16 cellular contexts compared by ENCODE assay signal in genomic region chr4:86376850-86377249, GRCh38. TPM values are rescaled to one million over a fixed set of nuclear protein-coding genes. Genes with fewer than 3 reads are reported as not detected.
A peak's percentile ranks its signal among the peaks of the same experiment; 100 is the strongest.
DNase-seq lines count a peak whose midpoint lies in the region; TF ChIP-seq lines count a peak whose summit lies in the region.
"Had no signal": no experiment of that assay in that cellular context is flagged by ENCODE, and none has a peak within 500 bp of the region (broad histone marks: within the 10 kb centered on the region; RNA-seq: fewer than 3 reads in every experiment).

No MANE protein-coding gene starts in this region.

- H3K4me1 ChIP-seq in mammary epithelial cell (ENCODE audit: insufficient read depth, low read length): no peaks in the 10 kb centered on the region

- no peak overlapping the region for H3K27ac ChIP-seq in mammary epithelial cell (ENCODE audit: insufficient read depth, low read depth, low read length)

- H3K9me3 ChIP-seq in mammary epithelial cell (replicated peaks; ENCODE audit: insufficient read depth, low read length): peaks cover 5% of the 10 kb centered on the region

- H4K20me1 ChIP-seq in mammary epithelial cell (ENCODE audit: insufficient read depth, low read length): no peaks in the 10 kb centered on the region

- no peaks in the 10 kb centered on the region for H3K27me3 ChIP-seq in mammary epithelial cell (ENCODE audit: insufficient read depth, low read length)

- peaks cover 31% of the 10 kb centered on the region for H3K4me1 Mint-ChIP-seq in chondrocyte (ENCODE audit: low read depth)
- H3K4me1 Mint-ChIP-seq in neural crest cell: peaks cover 8% of the 10 kb centered on the region
- no peaks in the 10 kb centered on the region for H3K4me1 Mint-ChIP-seq in nephron progenitor cell
- H3K4me1 Mint-ChIP-seq in HFFc6 (ENCODE audit: low read depth): no peaks in the 10 kb centered on the region
- H3K4me1 Mint-ChIP-seq: B cell; CD4-positive, CD25-positive, alpha-beta regulatory T cell had no signal

- peak overlapping the region; percentile 67 for H3K27ac Mint-ChIP-seq in chondrocyte (ENCODE audit: unreplicated experiment)
- H3K27ac Mint-ChIP-seq in neural crest cell (ENCODE audit: unreplicated experiment): peak overlapping the region; percentile 58
- H3K27ac Mint-ChIP-seq in nephron progenitor cell: no peak overlapping the region
- no peak overlapping the region for H3K27ac Mint-ChIP-seq in HFFc6
- H3K27ac Mint-ChIP-seq: B cell; CD4-positive, CD25-positive, alpha-beta regulatory T cell had no signal

- H3K4me3 Mint-ChIP-seq in chondrocyte (ENCODE audit: unreplicated experiment): no peak overlapping the region
- H3K4me3 Mint-ChIP-seq in neural crest cell: no peak overlapping the region
- H3K4me3 Mint-ChIP-seq in nephron progenitor cell: no peak overlapping the region
- H3K4me3 Mint-ChIP-seq in HFFc6: no peak overlapping the region
- H3K4me3 Mint-ChIP-seq: B cell; CD4-positive, CD25-positive, alpha-beta regulatory T cell had no signal

- no peaks in the 10 kb centered on the region for H3K36me3 ChIP-seq in mammary epithelial cell (ENCODE audit: insufficient read depth, low read length)

- WGBS in mammary epithelial cell (ENCODE audit: low coverage, missing lambda C conversion rate): 88% methylated on average over 1 of the region's 1 CpG

- no peak overlapping the region for H3K4me2 ChIP-seq in mammary epithelial cell (ENCODE audit: insufficient read depth, low read depth, low read length)

- H3K4me3 ChIP-seq in mammary epithelial cell (replicated peaks in 1 of 3; ENCODE audit: insufficient read depth in 1 of 3, low read depth in 2 of 3, low read length in 3 of 3): no peak overlapping the region

- no peaks in the 10 kb centered on the region for H3K79me2 ChIP-seq in mammary epithelial cell (ENCODE audit: insufficient read depth, low read length)

- in situ Hi-C loops in mammary epithelial cell (cut with MboI; ENCODE audit: low sequenced_read_pairs in 2 of 2): no loop called here

- H3K36me3 Mint-ChIP-seq in chondrocyte (ENCODE audit: low read depth) (peaks cover 10% of the 10 kb centered on the region), neural crest cell (ENCODE audit: low read depth) (peaks cover 21% of the 10 kb centered on the region), nephron progenitor cell (ENCODE audit: low read depth) (peaks cover 40% of the 10 kb centered on the region), HFFc6 (ENCODE audit: low read depth) (no peaks in the 10 kb centered on the region)
- H3K36me3 Mint-ChIP-seq: CD4-positive, CD25-positive, alpha-beta regulatory T cell had no signal

- intact Hi-C loops in mammary epithelial cell (cut with micrococcal nuclease): no loop called here

- TF ChIP-seq CTCF in chondrocyte (IDR thresholded peaks at IDR 0.05) (no peak), neural crest cell (conservative IDR thresholded peaks at IDR 0.05) (no peak), mammary epithelial cell (conservative IDR thresholded peaks at IDR 0.05 in 1 of 2, IDR thresholded peaks at IDR 0.05 in 1 of 2; ENCODE audit: extremely low read depth in 1 of 2, insufficient read depth in 1 of 2, low read depth in 1 of 2, low read length in 2 of 2) (no peak), nephron progenitor cell (IDR thresholded peaks at IDR 0.05) (no peak), HFFc6 (IDR thresholded peaks at IDR 0.05) (no peak)

- dilution Hi-C loops in mammary epithelial cell (cut with HindIII; ENCODE audit: low sequenced_read_pairs): no loop called here

- H3K27me3 Mint-ChIP-seq in chondrocyte (ENCODE audit: low read depth) (no peaks in the 10 kb centered on the region), neural crest cell (ENCODE audit: low read depth) (no peaks in the 10 kb centered on the region), nephron progenitor cell (ENCODE audit: low read depth, poor library complexity) (no peaks in the 10 kb centered on the region), HFFc6 (ENCODE audit: insufficient read depth) (peaks cover 2% of the 10 kb centered on the region)
- H3K27me3 Mint-ChIP-seq: CD4-positive, CD25-positive, alpha-beta regulatory T cell had no signal

- no peak overlapping the region for H2AFZ ChIP-seq in mammary epithelial cell (ENCODE audit: low read depth, low read length)

- no TSS peak for BruUV-seq in mammary epithelial cell (replicated peaks; lab: Mats Ljungman, UMichigan)

- DNase-seq in NCI-H82 (lab: John Stamatoyannopoulos, UW) (peak; percentile 68), chondrocyte (ENCODE audit: low spot score) (no peak), neural crest cell (ENCODE audit: low read depth, low spot score) (no peak), mammary epithelial cell (no peak), nephron progenitor cell (no peak), HFFc6 (no peak), H4 (ENCODE audit: low spot score) (no peak)
- DNase-seq: Calu3; CD4-positive, CD25-positive, alpha-beta regulatory T cell; NCI-H1105; NCI-H1694; NCI-H2227 treated with DMSO at 0.1 percent for 48 hours; NCI-H526 treated with DMSO at 0.1 percent for 48 hours; NK-92 treated with Interleukin-12 subunit alpha and Interleukin-12 subunit beta, amount 100 ng/mL, for 24 hours; RPMI8226 had no signal

- H3K9me3 Mint-ChIP-seq in chondrocyte (ENCODE audit: low read depth): peaks cover 10% of the 10 kb centered on the region
- peaks cover 11% of the 10 kb centered on the region for H3K9me3 Mint-ChIP-seq in neural crest cell
- H3K9me3 Mint-ChIP-seq in nephron progenitor cell: peaks cover 47% of the 10 kb centered on the region
- H3K9me3 Mint-ChIP-seq in HFFc6: peaks cover 10% of the 10 kb centered on the region; the same call in 1 of the 2 replicates

- CTCF ChIA-PET in mammary epithelial cell (lab: Charles Lee; ENCODE audit: low non-redundant PET): no interaction called here

- no peak overlapping the region for H3K9ac ChIP-seq in mammary epithelial cell (ENCODE audit: insufficient read depth, low read length)

RNA-seq across cellular contexts. Expression of gene MAPK10, which starts 17.0 kb away (rescaled TPM):
- 14.1 to 75.6 TPM (median 14.4 TPM) in 3 replicates for total RNA-seq in chondrocyte
- 56.9 and 62.2 TPM in 2 replicates for total RNA-seq in neural crest cell
- 10 to 100 TPM in 1 of 2 donors, 1 to 10 TPM in 1; 8.2 to 10.0 TPM for total RNA-seq in mammary epithelial cell
- 2.9 TPM for polyA plus RNA-seq in mammary epithelial cell
- 1.6 TPM for polyA minus RNA-seq in mammary epithelial cell
- total RNA-seq in HFFc6 (2021; fragmentation: NEBNext Ultra II Directional; extraction: Animal tissue kit (Norgen Biotek cat#: 25700)): 1 to 10 TPM in 3 of 6 experiments, under 1 TPM in 3; 0.79 to 1.8 (median 1.1) TPM
- total RNA-seq in H4 (2014; rRNA removed; shearing (Covaris generic)): 3.8 and 8.1 TPM in 2 replicates
- polyA plus RNA-seq: CD4-positive, CD25-positive, alpha-beta regulatory T cell had no signal

Comparison
In these comparisons a context has a peak if more than half of its experiments do, and no peak if none do; other contexts are left out.
1. H3K27ac Mint-ChIP-seq: peak in chondrocyte (single experiment) and neural crest cell (single experiment); none in nephron progenitor cell (single experiment) and HFFc6 (single experiment).